8 cellular contexts compared by ENCODE assay signal in the genomic region with DNA sequence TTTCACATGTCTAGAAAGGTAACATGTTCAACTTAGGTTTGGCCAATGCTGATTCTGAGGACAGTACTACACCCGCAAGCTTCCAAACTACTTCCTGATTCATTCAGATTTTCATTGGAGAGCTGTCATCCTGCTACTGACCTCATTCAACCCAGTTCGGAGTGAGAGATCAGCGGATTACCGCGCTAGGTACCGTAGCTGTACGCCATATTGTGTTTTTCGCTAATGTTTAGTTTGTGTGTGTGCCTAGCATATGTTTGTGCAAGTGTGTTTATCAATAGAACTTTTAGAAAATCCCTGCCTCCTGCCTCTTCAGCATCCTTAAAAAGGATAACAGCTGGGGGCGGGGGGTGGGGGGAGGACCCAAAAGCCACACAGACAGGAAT. TPM values are rescaled to one million over a fixed set of nuclear protein-coding genes. Genes with fewer than 3 reads are reported as not detected.
DNase-seq lines count a peak whose midpoint lies in the region; TF ChIP-seq lines count a peak whose summit lies in the region.

No MANE protein-coding gene starts in this region.

- peaks cover 24% of the 10 kb centered on the region for H3K36me3 Mint-ChIP-seq in Calu3 (ENCODE audit: insufficient read depth, unreplicated experiment)
- H3K36me3 Mint-ChIP-seq in neural progenitor cell: peaks cover 4% of the 10 kb centered on the region

- peak overlapping the region; percentile 77 for H3K9ac ChIP-seq in HUES6 (ENCODE audit: low read length)
- peak overlapping the region; percentile 79 for H3K9ac ChIP-seq in neural progenitor cell

- no peaks in the 10 kb centered on the region for H3K4me1 Mint-ChIP-seq in Calu3 (ENCODE audit: low read depth, unreplicated experiment)
- H3K4me1 Mint-ChIP-seq in neural progenitor cell: peaks cover 12% of the 10 kb centered on the region

- no peaks in the 10 kb centered on the region for H3K27me3 ChIP-seq in HUES6 (ENCODE audit: control insufficient read depth, insufficient read depth, low read length)
- H3K27me3 ChIP-seq in neural progenitor cell: no peaks in the 10 kb centered on the region

- peak overlapping the region; percentile 81 for H2AFZ ChIP-seq in neural progenitor cell (replicated peaks)

- peak overlapping the region; percentile 16; the same call in 1 of the 2 replicates for H3K27ac ChIP-seq in HUES6 (ENCODE audit: low read depth, low read length)
- peak overlapping the region; percentile 91 for H3K27ac ChIP-seq in neural progenitor cell

- DNase-seq in Calu3 (peak; percentile 21), OCI-M1 (lab: John Stamatoyannopoulos, UW) (peak; percentile 87), fibroblast of the conjunctiva (ENCODE audit: low read depth) (peak; percentile 68), neural progenitor cell (ENCODE audit: low spot score) (peak; percentile 68), ureter (ENCODE audit: low spot score) (peak; percentile 52), T1000 (lab: John Stamatoyannopoulos, UW) (no peak)
- peak; percentile 27 for DNase-seq in activated effector memory CD4-positive, alpha-beta T cell treated with Interleukin-2 at 50 U/mL for 16 hours

- H3K4me3 Mint-ChIP-seq in Calu3 (ENCODE audit: low read depth, unreplicated experiment): peak overlapping the region; percentile 80
- peak overlapping the region; percentile 93 for H3K4me3 Mint-ChIP-seq in neural progenitor cell

- intact Hi-C loops in Calu3 (cut with micrococcal nuclease; ENCODE audit: unreplicated experiment): no loop called here

- H3K4me3 ChIP-seq in HUES6 (ENCODE audit: low read depth, low read length) (peak overlapping the region; percentile 81), neural progenitor cell (peak overlapping the region; percentile 97)

- H3K4me1 ChIP-seq in HUES6 (ENCODE audit: control insufficient read depth, insufficient read depth, low read length): peaks cover 5% of the 10 kb centered on the region; the same call in 1 of the 2 replicates
- peaks cover 11% of the 10 kb centered on the region for H3K4me1 ChIP-seq in neural progenitor cell

- no peaks in the 10 kb centered on the region for H3K36me3 ChIP-seq in HUES6 (ENCODE audit: control insufficient read depth, insufficient read depth, low read length)
- no peaks in the 10 kb centered on the region for H3K36me3 ChIP-seq in neural progenitor cell

- peak overlapping the region; percentile 93 for H3K4me2 ChIP-seq in neural progenitor cell

- TF ChIP-seq CTCF in Calu3 (IDR thresholded peaks at IDR 0.05; ENCODE audit: unreplicated experiment): no peak
- no peak for TF ChIP-seq CTCF in neural progenitor cell (IDR thresholded peaks at IDR 0.05)

- H3K9me3 ChIP-seq in HUES6 (ENCODE audit: control insufficient read depth, insufficient read depth, low read depth, low read length): no peaks in the 10 kb centered on the region
- H3K9me3 ChIP-seq in neural progenitor cell (ENCODE audit: low read depth): no peaks in the 10 kb centered on the region

- H4K20me1 ChIP-seq in neural progenitor cell (ENCODE audit: low read depth): peaks cover 7% of the 10 kb centered on the region

- no peaks in the 10 kb centered on the region for H3K27me3 Mint-ChIP-seq in Calu3 (ENCODE audit: unreplicated experiment)
- peaks cover 3% of the 10 kb centered on the region for H3K27me3 Mint-ChIP-seq in neural progenitor cell (ENCODE audit: insufficient read depth, low read depth)

- no TSS peak for BruUV-seq in Calu3 (replicated peaks; lab: Mats Ljungman, UMichigan)

- peaks cover 41% of the 10 kb centered on the region for H3K79me2 ChIP-seq in neural progenitor cell (ENCODE audit: low read depth)

- no peaks in the 10 kb centered on the region for H3K9me3 Mint-ChIP-seq in Calu3 (ENCODE audit: low read depth, unreplicated experiment)
- peaks cover 4% of the 10 kb centered on the region for H3K9me3 Mint-ChIP-seq in neural progenitor cell

- H3K27ac Mint-ChIP-seq in Calu3 (ENCODE audit: unreplicated experiment): peak overlapping the region; percentile 54
- H3K27ac Mint-ChIP-seq in neural progenitor cell: peak overlapping the region; percentile 92

- CTCF ChIA-PET in Calu3 (lab: Charles Lee): interaction anchor here (0.6 kb wide), 3 partner anchors 88 to 1003 kb away, joined by 3 to 7 read pairs (median 3); no protein-coding TSS in a partner anchor

- H3F3A ChIP-seq in neural progenitor cell (ENCODE audit: low read depth): peaks cover 24% of the 10 kb centered on the region

RNA-seq across cellular contexts. Expression of a gene that starts 1.1 kb away (rescaled TPM):
- total RNA-seq in Calu3 (2022) (24.1 and 28.3 TPM in 2 replicates), neural progenitor cell (ENCODE audit: low replicate concordance) (1.9 and 3.2 TPM in 2 replicates), ureter (110 TPM)
